12 cellular contexts compared by ENCODE assay signal in the genomic region with DNA sequence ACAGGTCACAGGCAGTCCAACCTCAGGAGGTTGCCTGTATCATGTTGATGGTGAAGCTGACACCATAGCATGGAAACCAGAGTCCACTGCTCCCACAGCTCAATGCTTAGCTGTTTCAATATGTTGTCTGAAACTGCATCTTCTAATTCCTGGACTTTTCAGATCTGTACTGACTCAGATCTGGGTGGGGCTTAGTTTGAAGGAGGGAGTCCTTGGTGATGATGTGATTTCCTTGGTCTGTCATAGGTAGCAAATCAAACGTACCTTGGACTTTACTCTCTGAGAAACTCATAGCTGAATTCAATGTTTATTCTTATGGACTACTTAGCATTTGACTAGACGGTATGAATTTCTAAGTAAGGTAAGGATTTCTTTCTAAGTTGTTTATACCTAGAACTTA. TPM values are rescaled to one million over a fixed set of nuclear protein-coding genes. Genes with fewer than 3 reads are reported as not detected.
DNase-seq lines count a peak whose midpoint lies in the region; ATAC-seq and TF ChIP-seq lines count a peak whose summit lies in the region.
"Had no signal": no experiment of that assay in that cellular context is flagged by ENCODE, and none has a peak within 500 bp of the region (broad histone marks: within the 10 kb centered on the region; RNA-seq: fewer than 3 reads in every experiment).

A gene with protein sequence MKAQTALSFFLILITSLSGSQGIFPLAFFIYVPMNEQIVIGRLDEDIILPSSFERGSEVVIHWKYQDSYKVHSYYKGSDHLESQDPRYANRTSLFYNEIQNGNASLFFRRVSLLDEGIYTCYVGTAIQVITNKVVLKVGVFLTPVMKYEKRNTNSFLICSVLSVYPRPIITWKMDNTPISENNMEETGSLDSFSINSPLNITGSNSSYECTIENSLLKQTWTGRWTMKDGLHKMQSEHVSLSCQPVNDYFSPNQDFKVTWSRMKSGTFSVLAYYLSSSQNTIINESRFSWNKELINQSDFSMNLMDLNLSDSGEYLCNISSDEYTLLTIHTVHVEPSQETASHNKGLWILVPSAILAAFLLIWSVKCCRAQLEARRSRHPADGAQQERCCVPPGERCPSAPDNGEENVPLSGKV (plus strand): TSS at position 310 of the 400 bp plus-strand sequence. CDS start 55,266 bp downstream, outside the sequence.

- H3K4me1 ChIP-seq in colonic mucosa = peaks cover 9% of the 10 kb centered on the region

- peak within 1 kb of the TSS; percentile 8 for H3K4me3 ChIP-seq in colonic mucosa
- H3K4me3 ChIP-seq: SJSA1 had no signal

- peak; percentile 39 for ATAC-seq in HG03565 (IDR thresholded peaks at IDR 0.05; ENCODE audit: unreplicated experiment)
- ATAC-seq in HG02970 (IDR thresholded peaks at IDR 0.05; ENCODE audit: low FRiP score, unreplicated experiment) = no peak

- peak within 1 kb of the TSS; percentile 67 for H3K27ac ChIP-seq in colonic mucosa
- H3K27ac ChIP-seq: SJSA1 had no signal

- no peaks in the 10 kb centered on the region for H3K36me3 ChIP-seq in colonic mucosa
- H3K36me3 ChIP-seq: SJSA1 had no signal

- peak; percentile 36 for DNase-seq in stimulated activated CD4-positive, alpha-beta T cell treated with anti-CD3 and anti-CD28 coated beads, Interleukin-4, amount 100 ng/mL, for 24 hours
- no peak for DNase-seq in stimulated activated CD4-positive, alpha-beta T cell treated with anti-CD3 and anti-CD28 coated beads, Interleukin-12 subunit alpha, Interleukin-12 subunit beta, amount 100 ng/mL, for 4 hours
- DNase-seq in colonic mucosa = peak; percentile 56
- no peak for DNase-seq in EL
- DNase-seq in COLO668 (lab: John Stamatoyannopoulos, UW; ENCODE audit: unreplicated experiment) = no peak
- DNase-seq in epidermal melanocyte (ENCODE audit: insufficient read length, low spot score) = no peak
- DNase-seq: CD8-positive, alpha-beta memory T cell; NCI-H187 treated with DMSO at 0.1 percent for 48 hours had no signal

- H3K9me3 ChIP-seq in colonic mucosa = no peaks in the 10 kb centered on the region
- H3K9me3 ChIP-seq: SJSA1 had no signal

- H3K9ac ChIP-seq in colonic mucosa (ENCODE audit: low read depth in 2 of 2, low read length in 2 of 2) = peak within 1 kb of the TSS; percentile 4 to 68

- TF ChIP-seq CTCF in colonic mucosa (IDR thresholded peaks at IDR 0.05) = no peak

- intact Hi-C loops in colonic mucosa (cut with DNase I) = no loop called here

- H3K27me3 ChIP-seq in colonic mucosa = no peaks in the 10 kb centered on the region
- H3K27me3 ChIP-seq: SJSA1 had no signal

RNA-seq across cellular contexts. Expression of the gene that starts here (rescaled TPM):
- total RNA-seq in colonic mucosa = 100 to 1,000 TPM in 1 of 2 donors, 10 to 100 TPM in 1; 57.9 to 192 TPM
- total RNA-seq: endothelial cell of umbilical vein, SJSA1 had no signal

Comparison
In these comparisons a context has a peak if more than half of its experiments do, and no peak if none do; other contexts are left out.
1. DNase-seq: peak in stimulated activated CD4-positive, alpha-beta T cell treated with anti-CD3 and anti-CD28 coated beads, Interleukin-4, amount 100 ng/mL, for 24 hours (single experiment) and colonic mucosa (single experiment); none in stimulated activated CD4-positive, alpha-beta T cell treated with anti-CD3 and anti-CD28 coated beads, Interleukin-12 subunit alpha, Interleukin-12 subunit beta, amount 100 ng/mL, for 4 hours (single experiment), EL (single experiment), COLO668 (single experiment) and epidermal melanocyte (single experiment).